Comparison of ENCODE assay signal across 1 cellular context in genomic region chr2:189086710-189087109, GRCh38.
TF ChIP-seq lines count a peak whose summit lies in the region.

No MANE protein-coding gene starts in this region.

TF ChIP-seq in GM23338, 12 proteins besides CTCF, POLR2A, EP300 and RAD21 (continued from another document):
- TF ChIP-seq ETS1 (IDR thresholded peaks at IDR 0.05), result no peak
